1 cellular context compared by ENCODE assay signal in the genomic region with DNA sequence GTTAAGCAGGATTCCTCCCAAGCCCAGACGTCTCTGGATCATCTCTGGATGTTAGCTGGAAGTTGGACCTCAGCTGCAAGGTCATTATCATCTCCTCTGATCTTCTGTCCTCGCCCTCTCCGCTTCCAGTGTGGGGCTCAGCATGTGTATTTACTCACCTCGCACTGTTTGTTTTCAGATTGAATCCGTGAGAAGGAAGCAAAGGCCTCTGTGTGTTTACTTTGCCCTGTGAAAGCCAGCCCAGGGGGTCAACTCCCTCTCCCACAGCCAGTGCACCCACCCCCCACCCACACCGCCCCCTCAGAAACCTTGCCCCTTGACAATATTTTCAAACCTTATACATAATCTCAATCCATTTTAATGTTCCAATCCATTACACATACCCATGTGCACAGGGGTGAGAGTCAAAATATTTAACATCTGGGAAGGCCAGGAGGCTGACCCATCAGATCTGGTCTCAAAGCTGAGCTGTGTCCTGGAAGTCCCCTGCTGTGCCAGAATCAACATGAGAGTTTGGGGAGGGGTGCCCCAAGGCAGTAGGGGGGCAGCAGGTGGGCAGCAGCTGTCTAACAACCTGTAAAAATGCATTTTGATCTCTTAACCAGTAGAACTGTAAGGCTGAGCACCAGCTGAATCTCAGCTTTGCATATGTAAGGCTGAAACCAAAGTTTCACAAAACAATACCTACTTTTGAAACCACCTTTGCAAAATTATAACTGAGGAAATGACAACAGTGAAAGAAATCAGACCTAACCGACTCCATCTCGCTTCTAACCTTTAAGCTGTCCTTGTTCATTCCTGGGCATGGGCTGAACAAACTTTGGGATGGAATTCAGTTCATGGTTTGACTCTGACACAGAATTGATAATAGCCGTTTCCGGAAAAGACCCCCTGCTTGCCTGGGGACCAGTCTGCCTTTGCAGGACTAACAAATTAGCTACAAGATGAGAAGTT.
A peak's percentile ranks its signal among the peaks of the same experiment; 100 is the strongest.
TF ChIP-seq lines count a peak whose summit lies in the region.

No MANE protein-coding gene starts in this region.

TF ChIP-seq in HepG2, 621 proteins besides CTCF, POLR2A, EP300 and RAD21 (continued from another document and continues in another):
- TF ChIP-seq ZNF407 (CRISPR knock-in tag; IDR thresholded peaks at IDR 0.05; ENCODE audit: not compliant biosample characterization) (no peak), HMG20A (CRISPR knock-in tag; IDR thresholded peaks at IDR 0.05; ENCODE audit: borderline replicate concordance) (peak; percentile 96), ZNF124 (CRISPR knock-in tag; IDR thresholded peaks at IDR 0.05) (no peak), ZSCAN22 (CRISPR knock-in tag; IDR thresholded peaks at IDR 0.05) (no peak), ZEB1 (IDR thresholded peaks at IDR 0.05; ENCODE audit: insufficient replicate concordance, low read depth) (no peak), BCLAF1 (IDR thresholded peaks at IDR 0.05) (no peak), ZNF44 (CRISPR knock-in tag; IDR thresholded peaks at IDR 0.05) (no peak), MBD4 (IDR thresholded peaks at IDR 0.05; ENCODE audit: borderline replicate concordance, low read length) (no peak), ZFP62 (CRISPR knock-in tag; IDR thresholded peaks at IDR 0.05) (no peak), SNAI1 (CRISPR knock-in tag; IDR thresholded peaks at IDR 0.05; ENCODE audit: borderline replicate concordance) (no peak; the same call in 1 of the 2 replicates), PAX8 (CRISPR knock-in tag; IDR thresholded peaks at IDR 0.05; ENCODE audit: borderline replicate concordance) (no peak), ZNF251 (CRISPR knock-in tag; IDR thresholded peaks at IDR 0.05) (no peak), ZNF256 (CRISPR knock-in tag; conservative IDR thresholded peaks at IDR 0.05) (no peak), ZNF589 (CRISPR knock-in tag; conservative IDR thresholded peaks at IDR 0.05) (no peak), PCBP2 (optimal IDR thresholded peaks at IDR 0.05; ENCODE audit: low read depth, low read length, poor library complexity, severe bottlenecking) (no peak), SAFB2 (CRISPR knock-in tag; IDR thresholded peaks at IDR 0.05; ENCODE audit: borderline replicate concordance, low read depth) (peak; percentile 36; the same call in 1 of the 2 replicates), ZNF331 (CRISPR knock-in tag; IDR thresholded peaks at IDR 0.05) (peak; percentile 97), PHB2 (IDR thresholded peaks at IDR 0.05; ENCODE audit: partially characterized antibody) (no peak), SIX4 (CRISPR knock-in tag; IDR thresholded peaks at IDR 0.05) (peak; percentile 70), PRDM4 (CRISPR knock-in tag; IDR thresholded peaks at IDR 0.05; ENCODE audit: borderline replicate concordance) (no peak), SNRNP70 (IDR thresholded peaks at IDR 0.05; ENCODE audit: low read depth, low read length) (no peak), ZNF782 (CRISPR knock-in tag; IDR thresholded peaks at IDR 0.05; ENCODE audit: borderline replicate concordance) (no peak)
- TF ChIP-seq, protein P1, sequence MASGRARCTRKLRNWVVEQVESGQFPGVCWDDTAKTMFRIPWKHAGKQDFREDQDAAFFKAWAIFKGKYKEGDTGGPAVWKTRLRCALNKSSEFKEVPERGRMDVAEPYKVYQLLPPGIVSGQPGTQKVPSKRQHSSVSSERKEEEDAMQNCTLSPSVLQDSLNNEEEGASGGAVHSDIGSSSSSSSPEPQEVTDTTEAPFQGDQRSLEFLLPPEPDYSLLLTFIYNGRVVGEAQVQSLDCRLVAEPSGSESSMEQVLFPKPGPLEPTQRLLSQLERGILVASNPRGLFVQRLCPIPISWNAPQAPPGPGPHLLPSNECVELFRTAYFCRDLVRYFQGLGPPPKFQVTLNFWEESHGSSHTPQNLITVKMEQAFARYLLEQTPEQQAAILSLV (CRISPR knock-in tag; IDR thresholded peaks at IDR 0.05; ENCODE audit: borderline replicate concordance), result peak; percentile 66; the same call in 1 of the 2 replicates
- TF ChIP-seq, protein P2, sequence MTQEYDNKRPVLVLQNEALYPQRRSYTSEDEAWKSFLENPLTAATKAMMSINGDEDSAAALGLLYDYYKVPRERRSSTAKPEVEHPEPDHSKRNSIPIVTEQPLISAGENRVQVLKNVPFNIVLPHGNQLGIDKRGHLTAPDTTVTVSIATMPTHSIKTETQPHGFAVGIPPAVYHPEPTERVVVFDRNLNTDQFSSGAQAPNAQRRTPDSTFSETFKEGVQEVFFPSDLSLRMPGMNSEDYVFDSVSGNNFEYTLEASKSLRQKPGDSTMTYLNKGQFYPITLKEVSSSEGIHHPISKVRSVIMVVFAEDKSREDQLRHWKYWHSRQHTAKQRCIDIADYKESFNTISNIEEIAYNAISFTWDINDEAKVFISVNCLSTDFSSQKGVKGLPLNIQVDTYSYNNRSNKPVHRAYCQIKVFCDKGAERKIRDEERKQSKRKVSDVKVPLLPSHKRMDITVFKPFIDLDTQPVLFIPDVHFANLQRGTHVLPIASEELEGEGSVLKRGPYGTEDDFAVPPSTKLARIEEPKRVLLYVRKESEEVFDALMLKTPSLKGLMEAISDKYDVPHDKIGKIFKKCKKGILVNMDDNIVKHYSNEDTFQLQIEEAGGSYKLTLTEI (CRISPR knock-in tag; conservative IDR thresholded peaks at IDR 0.05), result no peak
- TF ChIP-seq, protein P3, sequence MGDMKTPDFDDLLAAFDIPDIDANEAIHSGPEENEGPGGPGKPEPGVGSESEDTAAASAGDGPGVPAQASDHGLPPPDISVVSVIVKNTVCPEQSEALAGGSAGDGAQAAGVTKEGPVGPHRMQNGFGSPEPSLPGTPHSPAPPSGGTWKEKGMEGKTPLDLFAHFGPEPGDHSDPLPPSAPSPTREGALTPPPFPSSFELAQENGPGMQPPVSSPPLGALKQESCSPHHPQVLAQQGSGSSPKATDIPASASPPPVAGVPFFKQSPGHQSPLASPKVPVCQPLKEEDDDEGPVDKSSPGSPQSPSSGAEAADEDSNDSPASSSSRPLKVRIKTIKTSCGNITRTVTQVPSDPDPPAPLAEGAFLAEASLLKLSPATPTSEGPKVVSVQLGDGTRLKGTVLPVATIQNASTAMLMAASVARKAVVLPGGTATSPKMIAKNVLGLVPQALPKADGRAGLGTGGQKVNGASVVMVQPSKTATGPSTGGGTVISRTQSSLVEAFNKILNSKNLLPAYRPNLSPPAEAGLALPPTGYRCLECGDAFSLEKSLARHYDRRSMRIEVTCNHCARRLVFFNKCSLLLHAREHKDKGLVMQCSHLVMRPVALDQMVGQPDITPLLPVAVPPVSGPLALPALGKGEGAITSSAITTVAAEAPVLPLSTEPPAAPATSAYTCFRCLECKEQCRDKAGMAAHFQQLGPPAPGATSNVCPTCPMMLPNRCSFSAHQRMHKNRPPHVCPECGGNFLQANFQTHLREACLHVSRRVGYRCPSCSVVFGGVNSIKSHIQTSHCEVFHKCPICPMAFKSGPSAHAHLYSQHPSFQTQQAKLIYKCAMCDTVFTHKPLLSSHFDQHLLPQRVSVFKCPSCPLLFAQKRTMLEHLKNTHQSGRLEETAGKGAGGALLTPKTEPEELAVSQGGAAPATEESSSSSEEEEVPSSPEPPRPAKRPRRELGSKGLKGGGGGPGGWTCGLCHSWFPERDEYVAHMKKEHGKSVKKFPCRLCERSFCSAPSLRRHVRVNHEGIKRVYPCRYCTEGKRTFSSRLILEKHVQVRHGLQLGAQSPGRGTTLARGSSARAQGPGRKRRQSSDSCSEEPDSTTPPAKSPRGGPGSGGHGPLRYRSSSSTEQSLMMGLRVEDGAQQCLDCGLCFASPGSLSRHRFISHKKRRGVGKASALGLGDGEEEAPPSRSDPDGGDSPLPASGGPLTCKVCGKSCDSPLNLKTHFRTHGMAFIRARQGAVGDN (CRISPR knock-in tag; IDR thresholded peaks at IDR 0.05), result no peak; the same call in 1 of the 2 replicates
- TF ChIP-seq, protein P4, sequence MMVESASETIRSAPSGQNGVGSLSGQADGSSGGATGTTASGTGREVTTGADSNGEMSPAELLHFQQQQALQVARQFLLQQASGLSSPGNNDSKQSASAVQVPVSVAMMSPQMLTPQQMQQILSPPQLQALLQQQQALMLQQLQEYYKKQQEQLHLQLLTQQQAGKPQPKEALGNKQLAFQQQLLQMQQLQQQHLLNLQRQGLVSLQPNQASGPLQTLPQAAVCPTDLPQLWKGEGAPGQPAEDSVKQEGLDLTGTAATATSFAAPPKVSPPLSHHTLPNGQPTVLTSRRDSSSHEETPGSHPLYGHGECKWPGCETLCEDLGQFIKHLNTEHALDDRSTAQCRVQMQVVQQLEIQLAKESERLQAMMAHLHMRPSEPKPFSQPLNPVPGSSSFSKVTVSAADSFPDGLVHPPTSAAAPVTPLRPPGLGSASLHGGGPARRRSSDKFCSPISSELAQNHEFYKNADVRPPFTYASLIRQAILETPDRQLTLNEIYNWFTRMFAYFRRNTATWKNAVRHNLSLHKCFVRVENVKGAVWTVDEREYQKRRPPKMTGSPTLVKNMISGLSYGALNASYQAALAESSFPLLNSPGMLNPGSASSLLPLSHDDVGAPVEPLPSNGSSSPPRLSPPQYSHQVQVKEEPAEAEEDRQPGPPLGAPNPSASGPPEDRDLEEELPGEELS (CRISPR knock-in tag; IDR thresholded peaks at IDR 0.05), result peak; percentile 96
